21 cellular contexts compared by ENCODE assay signal in genomic region chr13:33510350-33510749, GRCh38.
DNase-seq lines count a peak whose midpoint lies in the region; ATAC-seq, FAIRE-seq and TF ChIP-seq lines count a peak whose summit lies in the region.
"Had no signal": no experiment of that assay in that cellular context is flagged by ENCODE, and none has a peak within 500 bp of the region (broad histone marks: within the 10 kb centered on the region; RNA-seq: fewer than 3 reads in every experiment).

No MANE protein-coding gene starts in this region.

- peak overlapping the region; percentile 88 for H3K27ac ChIP-seq in endothelial cell of umbilical vein (ENCODE audit: insufficient read depth, low read depth, low read length)
- H3K27ac ChIP-seq in lower lobe of right lung: peak overlapping the region; percentile 79
- peak overlapping the region in 15 of 21 experiments; percentile 5 to 88 (median 69) for H3K27ac ChIP-seq in skin epidermis
- peak overlapping the region in 1 of 3 donors; percentile 7 for H3K27ac ChIP-seq in right lobe of liver
- H3K27ac ChIP-seq: A549, SJSA1 had no signal

- ATAC-seq in lower lobe of right lung (no peak), GM21515 (IDR thresholded peaks at IDR 0.05; ENCODE audit: unreplicated experiment) (no peak), right lobe of liver (no peak)
- ATAC-seq: A549 had no signal

- POLR2A ChIA-PET in endothelial cell of umbilical vein (lab: Charles Lee): no interaction called here

- no peak overlapping the region for H3K4me3 ChIP-seq in endothelial cell of umbilical vein (replicated peaks in 1 of 3; ENCODE audit: insufficient read depth in 1 of 3, low read depth in 1 of 3, low read length in 3 of 3)
- H3K4me3 ChIP-seq in lower lobe of right lung: no peak overlapping the region
- H3K4me3 ChIP-seq in skin epidermis: no peak overlapping the region
- no peak overlapping the region for H3K4me3 ChIP-seq in right lobe of liver
- H3K4me3 ChIP-seq: A549, body of pancreas, SJSA1 had no signal

- no peak for TF ChIP-seq POLR2A in endothelial cell of umbilical vein (IDR thresholded peaks at IDR 0.05; ENCODE audit: low read depth, low read length)
- TF ChIP-seq POLR2A in right lobe of liver (IDR thresholded peaks at IDR 0.05): no peak

- no peak overlapping the region for H3K27ac Mint-ChIP-seq in Calu3 (ENCODE audit: unreplicated experiment)
- H3K27ac Mint-ChIP-seq: nephron progenitor cell had no signal

- no peak overlapping the region for H3K4me2 ChIP-seq in endothelial cell of umbilical vein (ENCODE audit: insufficient read depth, low read length)
- H3K4me2 ChIP-seq: A549 had no signal

- H3K4me1 Mint-ChIP-seq in Calu3 (ENCODE audit: low read depth, unreplicated experiment): no peaks in the 10 kb centered on the region

- no peaks in the 10 kb centered on the region for H3K9me3 Mint-ChIP-seq in Calu3 (ENCODE audit: low read depth, unreplicated experiment)

- H3K36me3 ChIP-seq in endothelial cell of umbilical vein (ENCODE audit: control insufficient read depth in 2 of 2, extremely low read depth in 1 of 2, insufficient read depth in 2 of 2, low read length in 2 of 2): no peaks in the 10 kb centered on the region
- H3K36me3 ChIP-seq in lower lobe of right lung: no peaks in the 10 kb centered on the region
- no peaks in the 10 kb centered on the region for H3K36me3 ChIP-seq in right lobe of liver
- H3K36me3 ChIP-seq: SJSA1 had no signal

- CTCF ChIA-PET in endothelial cell of umbilical vein (lab: Charles Lee) (interaction anchor here (0.6 to 1.6 kb wide), 8 partner anchors 10 to 282 kb away, joined by 3 to 10 read pairs (median 4); no protein-coding TSS in a partner anchor), Calu3 (lab: Charles Lee) (no interaction called here)

- no peak for FAIRE-seq in endothelial cell of umbilical vein (lab: Jason Lieb, UNC)
- FAIRE-seq: A549 had no signal

- H3K36me3 Mint-ChIP-seq in Calu3 (ENCODE audit: insufficient read depth, unreplicated experiment): no peaks in the 10 kb centered on the region

- intact Hi-C loops in endothelial cell of umbilical vein (cut with micrococcal nuclease) (no loop called here), lower lobe of right lung (cut with DNase I) (no loop called here), right lobe of liver (cut with DNase I) (no loop called here), Calu3 (cut with micrococcal nuclease; ENCODE audit: unreplicated experiment) (no loop called here)

- H3K27me3 Mint-ChIP-seq in Calu3 (ENCODE audit: unreplicated experiment): no peaks in the 10 kb centered on the region

- TF ChIP-seq CTCF in endothelial cell of umbilical vein (IDR thresholded peaks at IDR 0.05; ENCODE audit: extremely low read depth in 1 of 2, insufficient read depth in 1 of 2, low read depth in 1 of 2, low read length in 2 of 2): no peak
- no peak for TF ChIP-seq CTCF in lower lobe of right lung (IDR thresholded peaks at IDR 0.05)
- no peak for TF ChIP-seq CTCF in right lobe of liver (IDR thresholded peaks at IDR 0.05)
- no peak for TF ChIP-seq CTCF in Calu3 (IDR thresholded peaks at IDR 0.05; ENCODE audit: unreplicated experiment)

- dilution Hi-C loops in endothelial cell of umbilical vein (cut with MboI; ENCODE audit: extremely low pct_ligation_motif_present, low sequenced_read_pairs): no loop called here

- peak overlapping the region; percentile 32 for H3K9ac ChIP-seq in endothelial cell of umbilical vein (replicated peaks; ENCODE audit: extremely low read depth, insufficient read depth, low read length)

- no peak overlapping the region for H3K4me3 Mint-ChIP-seq in Calu3 (ENCODE audit: low read depth, unreplicated experiment)
- H3K4me3 Mint-ChIP-seq: nephron progenitor cell had no signal

- H3K79me2 ChIP-seq in endothelial cell of umbilical vein (ENCODE audit: control insufficient read depth, insufficient read depth, low read length): no peaks in the 10 kb centered on the region

- peak; percentile 29 for DNase-seq in EH (ENCODE audit: low read depth)
- DNase-seq in endothelial cell of umbilical vein (ENCODE audit: low read depth, low spot score): no peak
- no peak for DNase-seq in lower lobe of right lung
- DNase-seq in right lobe of liver: no peak
- DNase-seq in NCI-H2107 (lab: John Stamatoyannopoulos, UW): no peak
- no peak for DNase-seq in Calu3
- DNase-seq: activated CD4-positive, alpha-beta T cell treated with anti-CD3 and anti-CD28 coated beads for 1 hour; activated CD8-positive, alpha-beta memory T cell treated with anti-CD3 and anti-CD28 coated beads, Interleukin-2, amount 50 U/mL, for 4 hours; activated naive CD4-positive, alpha-beta T cell; DMS79; NCI-H2029 treated with DMSO at 0.1 percent for 48 hours; NCI-H524; nephron progenitor cell; retina; stimulated activated CD4-positive, alpha-beta T cell treated with anti-CD3 and anti-CD28 coated beads, Interleukin-4, amount 100 ng/mL, for 4 hours; T-helper 9 cell had no signal

- H4K20me1 ChIP-seq in endothelial cell of umbilical vein (replicated peaks; ENCODE audit: control insufficient read depth, extremely low read depth, insufficient read depth, low read length): no peaks in the 10 kb centered on the region

- H3K9me3 ChIP-seq in endothelial cell of umbilical vein (replicated peaks; ENCODE audit: control insufficient read depth, insufficient read depth, low read length) (no peaks in the 10 kb centered on the region), lower lobe of right lung (no peaks in the 10 kb centered on the region), right lobe of liver (no peaks in the 10 kb centered on the region)
- H3K9me3 ChIP-seq: A549, body of pancreas, SJSA1 had no signal

- no peaks in the 10 kb centered on the region for H3K9me1 ChIP-seq in endothelial cell of umbilical vein (replicated peaks; ENCODE audit: control insufficient read depth, extremely low read depth, insufficient read depth, low read length)

- BruUV-seq in endothelial cell of umbilical vein (replicated peaks; lab: Mats Ljungman, UMichigan) (no TSS peak), Calu3 (replicated peaks; lab: Mats Ljungman, UMichigan) (no TSS peak)

- no peak overlapping the region for H2AFZ ChIP-seq in endothelial cell of umbilical vein (ENCODE audit: low read depth, low read length)

- H3K4me1 ChIP-seq in endothelial cell of umbilical vein (ENCODE audit: control insufficient read depth, extremely low read depth, insufficient read depth, low read length) (peaks cover 22% of the 10 kb centered on the region), lower lobe of right lung (peaks cover 14% of the 10 kb centered on the region), right lobe of liver (no peaks in the 10 kb centered on the region)
- H3K4me1 ChIP-seq: A549 had no signal

- H3K27me3 ChIP-seq in endothelial cell of umbilical vein (ENCODE audit: control insufficient read depth in 2 of 2, insufficient read depth in 2 of 2, low read length in 2 of 2) (no peaks in the 10 kb centered on the region), lower lobe of right lung (ENCODE audit: low read depth) (no peaks in the 10 kb centered on the region), right lobe of liver (no peaks in the 10 kb centered on the region)
- H3K27me3 ChIP-seq: body of pancreas, SJSA1 had no signal

TF ChIP-seq in endothelial cell of umbilical vein, 7 proteins besides CTCF, POLR2A, EP300 and RAD21:
- TF ChIP-seq JUN (IDR thresholded peaks at IDR 0.05; ENCODE audit: borderline replicate concordance, insufficient read depth, insufficient read length, low read depth) (no peak), MAX (IDR thresholded peaks at IDR 0.05; ENCODE audit: insufficient read depth, insufficient read length) (no peak), FOS (IDR thresholded peaks at IDR 0.05; ENCODE audit: borderline replicate concordance, insufficient read depth, low read length) (no peak), POLR2AphosphoS5 (IDR thresholded peaks at IDR 0.05; ENCODE audit: insufficient read depth, low read depth, low read length) (no peak), EZH2 (IDR thresholded peaks at IDR 0.05; ENCODE audit: borderline replicate concordance, low read depth, low read length, severe bottlenecking) (no peak), MYC (IDR thresholded peaks at IDR 0.05; ENCODE audit: low read depth, low read length) (no peak), GATA2 (IDR thresholded peaks at IDR 0.05; ENCODE audit: insufficient read depth, insufficient read length, low read depth, low read length) (no peak)
